ENCODE assay signal across 19 cellular contexts in the genomic region with DNA sequence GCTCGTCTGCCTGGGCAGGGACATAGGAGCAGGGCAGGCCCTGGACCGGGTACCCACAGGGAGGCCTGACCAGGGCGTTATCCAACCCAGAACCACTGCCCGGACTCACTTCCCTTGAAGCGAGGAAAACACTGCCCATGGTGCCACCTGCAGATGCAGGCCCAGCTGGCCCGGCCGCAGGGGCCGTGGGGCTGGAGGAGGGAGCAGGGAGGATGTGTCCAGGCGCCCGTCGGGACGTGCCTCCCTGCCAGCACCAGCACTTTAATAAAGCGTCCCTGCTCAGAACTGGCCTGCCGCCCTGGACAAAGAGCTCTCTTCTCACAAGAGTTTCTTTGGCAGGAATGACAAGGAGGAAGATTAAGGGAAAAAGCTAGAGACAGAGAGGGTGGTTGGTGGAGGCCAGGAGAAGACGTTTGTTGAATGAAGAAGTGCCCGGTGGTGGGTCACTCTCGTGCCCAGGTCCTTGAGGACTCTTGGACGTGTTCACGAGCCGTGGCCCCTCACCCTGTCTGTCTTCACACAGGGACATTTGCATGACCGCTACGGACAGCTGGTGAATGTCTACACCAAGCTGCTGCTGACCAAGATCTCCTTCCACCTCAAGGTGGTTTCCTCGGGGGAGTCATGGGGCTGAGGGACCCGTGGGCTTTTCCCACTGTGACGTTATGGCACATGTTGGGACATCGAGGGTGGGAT. TPM values are rescaled to one million over a fixed set of nuclear protein-coding genes. Genes with fewer than 3 reads are reported as not detected.
A peak's percentile ranks its signal among the peaks of the same experiment; 100 is the strongest.
DNase-seq lines count a peak whose midpoint lies in the region; ATAC-seq and TF ChIP-seq lines count a peak whose summit lies in the region.
"Had no signal": no experiment of that assay in that cellular context is flagged by ENCODE, and none has a peak within 500 bp of the region (broad histone marks: within the 10 kb centered on the region; RNA-seq: fewer than 3 reads in every experiment).

No MANE protein-coding gene starts in this region.

- no peak for DNase-seq in activated B cell treated with CpG ODN at 0.5 μM for 24 hours
- DNase-seq in glutamatergic neuron, result peak; percentile 5
- DNase-seq in lower lobe of right lung, result peak; percentile 56
- DNase-seq in testis, result peak; percentile 58
- DNase-seq in DMS79 (lab: John Stamatoyannopoulos, UW), result no peak
- DNase-seq in COLO668 (lab: John Stamatoyannopoulos, UW; ENCODE audit: unreplicated experiment), result no peak
- DNase-seq: activated CD4-positive, alpha-beta T cell treated with anti-CD3 and anti-CD28 coated beads, Interleukin-2, amount 10 ng/mL, durations not matched to agents 7 days and 5 days; COR-L47; dermis blood vessel endothelial cell; erythroblast; naive thymus-derived CD8-positive, alpha-beta T cell; NCI-H2081 treated with DMSO at 0.1 percent for 48 hours; NCI-H524; stimulated activated CD4-positive, alpha-beta T cell treated with anti-CD3 and anti-CD28 coated beads, Interleukin-12 subunit alpha, Interleukin-12 subunit beta, amount 100 ng/mL, for 4 hours had no signal

- H3K4me3 ChIP-seq in lower lobe of right lung (no peak overlapping the region), testis (no peak overlapping the region)
- H3K4me3 ChIP-seq: K562, psoas muscle, vagina had no signal

- no peak overlapping the region for H3K27ac ChIP-seq in lower lobe of right lung
- H3K27ac ChIP-seq in testis, result no peak overlapping the region
- H3K27ac ChIP-seq: psoas muscle, vagina had no signal

- H3K9me3 ChIP-seq in lower lobe of right lung (no peaks in the 10 kb centered on the region), testis (no peaks in the 10 kb centered on the region)
- H3K9me3 ChIP-seq: psoas muscle, vagina had no signal

- H3K9me3 Mint-ChIP-seq in activated B cell treated with CpG ODN at 0.5 μM for 24 hours (no peaks in the 10 kb centered on the region), glutamatergic neuron (ENCODE audit: unreplicated experiment) (peaks cover 3% of the 10 kb centered on the region)
- H3K9me3 Mint-ChIP-seq: activated CD4-positive, alpha-beta T cell treated with anti-CD3 and anti-CD28 coated beads, Interleukin-2, amount 10 ng/mL, durations not matched to agents 7 days and 5 days; memory B cell; naive thymus-derived CD8-positive, alpha-beta T cell had no signal

- H3K27me3 Mint-ChIP-seq in activated B cell treated with CpG ODN at 0.5 μM for 24 hours, result no peaks in the 10 kb centered on the region
- H3K27me3 Mint-ChIP-seq in glutamatergic neuron (ENCODE audit: unreplicated experiment), result peaks cover 2% of the 10 kb centered on the region
- H3K27me3 Mint-ChIP-seq: activated CD4-positive, alpha-beta T cell treated with anti-CD3 and anti-CD28 coated beads, Interleukin-2, amount 10 ng/mL, durations not matched to agents 7 days and 5 days; memory B cell; naive thymus-derived CD8-positive, alpha-beta T cell had no signal

- H3K4me1 ChIP-seq in lower lobe of right lung (peaks cover 24% of the 10 kb centered on the region), testis (peaks cover 5% of the 10 kb centered on the region)
- H3K4me1 ChIP-seq: psoas muscle had no signal

- H3K27me3 ChIP-seq in lower lobe of right lung (ENCODE audit: low read depth) (no peaks in the 10 kb centered on the region), testis (no peaks in the 10 kb centered on the region)
- H3K27me3 ChIP-seq: vagina had no signal

- TF ChIP-seq CTCF in activated B cell treated with CpG ODN at 0.5 μM for 24 hours (IDR thresholded peaks at IDR 0.05), result no peak
- no peak for TF ChIP-seq CTCF in glutamatergic neuron (IDR thresholded peaks at IDR 0.05; ENCODE audit: partially characterized antibody, unreplicated experiment)
- no peak for TF ChIP-seq CTCF in lower lobe of right lung (IDR thresholded peaks at IDR 0.05)
- no peak for TF ChIP-seq CTCF in testis (IDR thresholded peaks at IDR 0.05)

- H3K27ac Mint-ChIP-seq in activated B cell treated with CpG ODN at 0.5 μM for 24 hours (peak overlapping the region; percentile 35), glutamatergic neuron (ENCODE audit: unreplicated experiment) (no peak overlapping the region)
- H3K27ac Mint-ChIP-seq: activated CD4-positive, alpha-beta T cell treated with anti-CD3 and anti-CD28 coated beads, Interleukin-2, amount 10 ng/mL, durations not matched to agents 7 days and 5 days had no signal

- H3K36me3 Mint-ChIP-seq in activated B cell treated with CpG ODN at 0.5 μM for 24 hours (ENCODE audit: low read depth) (peaks cover 51% of the 10 kb centered on the region), glutamatergic neuron (ENCODE audit: unreplicated experiment) (no peaks in the 10 kb centered on the region)

- peaks cover 8% of the 10 kb centered on the region for H3K4me1 Mint-ChIP-seq in activated B cell treated with CpG ODN at 0.5 μM for 24 hours
- peaks cover 2% of the 10 kb centered on the region for H3K4me1 Mint-ChIP-seq in glutamatergic neuron (ENCODE audit: low read depth, unreplicated experiment)
- H3K4me1 Mint-ChIP-seq: activated CD4-positive, alpha-beta T cell treated with anti-CD3 and anti-CD28 coated beads, Interleukin-2, amount 10 ng/mL, durations not matched to agents 7 days and 5 days; naive thymus-derived CD8-positive, alpha-beta T cell had no signal

- 67 to 85% methylated on average over 14 to 26 of the region's 26 CpGs for WGBS in testis, 2 donors

- H3K4me3 Mint-ChIP-seq in activated B cell treated with CpG ODN at 0.5 μM for 24 hours (no peak overlapping the region), glutamatergic neuron (ENCODE audit: unreplicated experiment) (no peak overlapping the region)
- H3K4me3 Mint-ChIP-seq: activated CD4-positive, alpha-beta T cell treated with anti-CD3 and anti-CD28 coated beads, Interleukin-2, amount 10 ng/mL, durations not matched to agents 7 days and 5 days; memory B cell had no signal

- no peak for TF ChIP-seq POLR2A in testis (IDR thresholded peaks at IDR 0.05)

- POLR2A ChIA-PET in activated B cell treated with CpG ODN at 0.5 μM for 24 hours (lab: Charles Lee), result interaction anchor here (1.2 kb wide), 1 partner anchor 56 kb away, joined by 4 read pairs; no protein-coding TSS in a partner anchor

- H3K36me3 ChIP-seq in lower lobe of right lung (peaks cover 5% of the 10 kb centered on the region), testis (ENCODE audit: low read depth, missing control alignments) (no peaks in the 10 kb centered on the region)
- H3K36me3 ChIP-seq: vagina had no signal

- intact Hi-C loops in activated B cell treated with CpG ODN at 0.5 μM for 24 hours (cut with micrococcal nuclease), result no loop called here
- intact Hi-C loops in lower lobe of right lung (cut with DNase I), result no loop called here
- intact Hi-C loops in testis (cut with DNase I; ENCODE audit: low total_unique reads), result no loop called here

- CTCF ChIA-PET in activated B cell treated with CpG ODN at 0.5 μM for 24 hours (lab: Charles Lee), result interaction anchor here (1.2 kb wide), 1 partner anchor 56 kb away, joined by 3 read pairs; no protein-coding TSS in a partner anchor

- no peak for ATAC-seq in activated B cell treated with CpG ODN at 0.5 μM for 24 hours (ENCODE audit: low read depth)
- peak; percentile 8 to 54 for ATAC-seq in lower lobe of right lung
- no peak for ATAC-seq in GM19324 (IDR thresholded peaks at IDR 0.05; ENCODE audit: low FRiP score, unreplicated experiment)
- ATAC-seq: K562; naive thymus-derived CD8-positive, alpha-beta T cell; psoas muscle had no signal

RNA-seq across cellular contexts. Expression of a gene that starts 14.2 kb away (rescaled TPM):
- 132 and 154 TPM in 2 replicates for total RNA-seq in activated B cell treated with CpG ODN at 0.5 μM for 24 hours
- total RNA-seq in glutamatergic neuron (ENCODE audit: unreplicated experiment), result 19.3 TPM
- total RNA-seq in lower lobe of right lung, result 28.2 TPM
- 10 to 100 TPM; 34.3 to 41.7 TPM for total RNA-seq in testis
- 20.1 TPM for polyA plus RNA-seq in testis (ENCODE audit: insufficient read depth, low read depth, low replicate concordance)

RNA-seq across cellular contexts. Expression of a gene that starts 46.4 kb away (rescaled TPM):
- total RNA-seq in activated B cell treated with CpG ODN at 0.5 μM for 24 hours (51.4 and 54.1 TPM in 2 replicates), glutamatergic neuron (ENCODE audit: unreplicated experiment) (19.7 TPM), lower lobe of right lung (34.5 TPM), testis (10 to 100 TPM; 75.8 to 90.1 TPM)
- 38.0 TPM for polyA plus RNA-seq in testis (ENCODE audit: insufficient read depth, low read depth, low replicate concordance)

Comparison
In these comparisons a context has a peak if more than half of its experiments do, and no peak if none do; other contexts are left out.
1. ATAC-seq: peak in lower lobe of right lung (2 of 2); none in activated B cell treated with CpG ODN at 0.5 μM for 24 hours (single experiment) and GM19324 (single experiment).
2. DNase-seq: peak in glutamatergic neuron (single experiment), lower lobe of right lung (single experiment) and testis (single experiment); none in activated B cell treated with CpG ODN at 0.5 μM for 24 hours (single experiment), DMS79 (single experiment) and COLO668 (single experiment).